1 cellular context compared by ENCODE assay signal in the genomic region with DNA sequence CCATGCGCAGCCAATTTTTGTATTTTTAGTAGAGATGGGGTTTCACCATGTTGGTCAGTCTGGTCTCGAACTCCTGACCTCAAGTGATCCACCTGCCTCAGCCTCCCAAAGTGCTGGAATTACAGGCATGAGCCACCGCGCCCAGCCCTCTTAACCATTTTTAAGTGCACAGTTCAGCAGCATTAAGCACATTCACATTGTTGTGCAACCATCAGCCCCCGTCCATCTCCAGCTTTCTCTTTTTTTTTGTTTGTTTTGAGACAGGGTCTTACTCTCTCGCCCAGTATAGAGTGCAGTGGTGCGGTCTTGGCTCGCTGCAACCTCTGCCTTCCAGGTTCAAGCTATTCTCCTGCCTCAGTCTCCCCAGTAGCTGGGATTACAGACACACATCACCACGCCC.
TF ChIP-seq lines count a peak whose summit lies in the region.
"Not testable (repeated sequence)": the region's sequence is repeated elsewhere in the genome, so short reads cannot be mapped to it uniquely, and the experiment has no call there.

No MANE protein-coding gene starts in this region.

TF ChIP-seq in HepG2, 621 proteins besides CTCF, POLR2A, EP300 and RAD21 (continued from another document):
- TF ChIP-seq LCORL (IDR thresholded peaks at IDR 0.05): not testable (repeated sequence)
- TF ChIP-seq LCORL (CRISPR knock-in tag; IDR thresholded peaks at IDR 0.05): peak; percentile 37; the same call in 1 of the 2 replicates
